Comparison of ENCODE assay signal across 8 cellular contexts in genomic region chr11:65574147-65574962, GRCh38. TPM values are rescaled to one million over a fixed set of nuclear protein-coding genes. Genes with fewer than 3 reads are reported as not detected.
DNase-seq lines count a peak whose midpoint lies in the region; ATAC-seq lines count a peak whose summit lies in the region.

No MANE protein-coding gene starts in this region.

- ATAC-seq in GM19395 (IDR thresholded peaks at IDR 0.05; ENCODE audit: unreplicated experiment), result peak; percentile 38

- peak overlapping the region; percentile 93 to 99 (median 96) for H3K4me3 Mint-ChIP-seq in CD4-positive, alpha-beta memory T cell

- peak; percentile 81 to 92 (median 84) for DNase-seq in CD4-positive, alpha-beta memory T cell
- peak; percentile 88 for DNase-seq in HuH-7 (ENCODE audit: low spot score)
- peak; percentile 91 for DNase-seq in SIG-M5 treated with dmso at 0.1 percent for 504 hours (lab: John Stamatoyannopoulos, UW; ENCODE audit: unreplicated experiment)
- peak; percentile 67 to 81 (median 72) for DNase-seq in activated naive CD4-positive, alpha-beta T cell (lab: John Stamatoyannopoulos, UW)
- DNase-seq in foreskin melanocyte, result peak; percentile 87
- peak; percentile 63 for DNase-seq in non-pigmented ciliary epithelial cell (ENCODE audit: low read depth)
- DNase-seq in substantia nigra (lab: John Stamatoyannopoulos, UW), result peak in 46 of 49 donors; percentile 35 to 89 (median 68)

- peak overlapping the region; percentile 97 to 99 (median 98) for H3K27ac Mint-ChIP-seq in CD4-positive, alpha-beta memory T cell

- H3K9me3 Mint-ChIP-seq in CD4-positive, alpha-beta memory T cell, result no peaks in the 10 kb centered on the region

- peaks cover 3% of the 10 kb centered on the region for H3K36me3 ChIP-seq in CD4-positive, alpha-beta memory T cell (ENCODE audit: insufficient read depth, low read length)

- H3K9me3 ChIP-seq in CD4-positive, alpha-beta memory T cell (ENCODE audit: control insufficient read depth in 1 of 2, low read length in 2 of 2), result no peaks in the 10 kb centered on the region

- H3K27me3 Mint-ChIP-seq in CD4-positive, alpha-beta memory T cell, result peaks cover 0 to 3% of the 10 kb centered on the region in 2 donors

- peak overlapping the region; percentile 75 to 89 for H3K4me3 ChIP-seq in CD4-positive, alpha-beta memory T cell (ENCODE audit: low read length in 2 of 2)

- H3K27ac ChIP-seq in CD4-positive, alpha-beta memory T cell (ENCODE audit: low read depth, low read length), result peak overlapping the region; percentile 99
- peak overlapping the region; percentile 78 for H3K27ac ChIP-seq in substantia nigra (ENCODE audit: low read depth, low read length, poor library complexity, severe bottlenecking)

- H3K4me1 ChIP-seq in CD4-positive, alpha-beta memory T cell (ENCODE audit: insufficient read depth, low read length), result peaks cover 68% of the 10 kb centered on the region

- no peaks in the 10 kb centered on the region for H3K27me3 ChIP-seq in CD4-positive, alpha-beta memory T cell (ENCODE audit: insufficient read depth, low read length)

- CTCF ChIA-PET in CD4-positive, alpha-beta memory T cell (lab: Charles Lee; ENCODE audit: partially characterized antibody), result interaction anchor here (1.1 to 4.8 kb wide), 8 partner anchors 11 to 41 kb away, joined by 3 to 50 read pairs (median 14); partner anchors contain the start of genes MAP3K11 and PCNX3

- intact Hi-C loops in CD4-positive, alpha-beta memory T cell (cut with micrococcal nuclease), result loop anchor here (1.0 to 5.0 kb wide), 7 partner anchors 14 to 547 kb away; partner anchors contain the start of genes PCNX3, SCYL1 and SNX15

- H3K4me1 Mint-ChIP-seq in CD4-positive, alpha-beta memory T cell, result peaks cover 29 to 83% (median 58%) of the 10 kb centered on the region in 4 donors

- POLR2A ChIA-PET in CD4-positive, alpha-beta memory T cell (lab: Charles Lee; ENCODE audit: partially characterized antibody), result interaction anchor here (0.5 to 17.1 kb wide), 25 partner anchors 14 to 798 kb away, joined by 3 to 403 read pairs (median 19); partner anchors contain the start of genes CCDC85B, KCNK7, LTBP3 and MALAT1

- H3K36me3 Mint-ChIP-seq in CD4-positive, alpha-beta memory T cell, result peaks cover 0 to 53% of the 10 kb centered on the region in 2 donors

RNA-seq across cellular contexts. Expression of gene EHBP1L1, which starts 1.5 kb away (rescaled TPM):
- total RNA-seq in CD4-positive, alpha-beta memory T cell, result 100 to 1,000 TPM; 151 to 154 TPM
- polyA plus RNA-seq in CD4-positive, alpha-beta memory T cell, result 10 to 100 TPM in 1 of 2 donors, 1 to 10 TPM in 1; 8.9 to 25.2 TPM

RNA-seq across cellular contexts. Expression of gene FAM89B, which starts 2.0 kb away (rescaled TPM):
- total RNA-seq in CD4-positive, alpha-beta memory T cell, result 10 to 100 TPM; 68.9 to 71.4 TPM
- 100 to 1,000 TPM; 130 to 164 TPM for polyA plus RNA-seq in CD4-positive, alpha-beta memory T cell

RNA-seq across cellular contexts. Expression of gene ZNRD2, which starts 4.1 kb away (rescaled TPM):
- 10 to 100 TPM; 24.6 to 27.5 TPM for total RNA-seq in CD4-positive, alpha-beta memory T cell
- polyA plus RNA-seq in CD4-positive, alpha-beta memory T cell, result 10 to 100 TPM; 70.1 to 74.9 TPM

RNA-seq across cellular contexts. Expression of gene LTBP3, which starts 16.2 kb away (rescaled TPM):
- total RNA-seq in CD4-positive, alpha-beta memory T cell, result 100 to 1,000 TPM; 201 to 211 TPM
- 10 to 100 TPM in 1 of 2 donors, 1 to 10 TPM in 1; 9.0 to 23.6 TPM for polyA plus RNA-seq in CD4-positive, alpha-beta memory T cell

RNA-seq across cellular contexts. Expression of gene KCNK7, which starts 21.2 kb away (rescaled TPM):
- total RNA-seq in CD4-positive, alpha-beta memory T cell, result 1 to 10 TPM; 1.6 to 2.7 TPM
- polyA plus RNA-seq in CD4-positive, alpha-beta memory T cell, result 1 to 10 TPM in 1 of 2 donors, not detected in 1; 1.2 TPM

Comparison
In these comparisons a context has a peak if more than half of its experiments do, and no peak if none do; other contexts are left out.
1. Peak in every context shown above with its lines: DNase-seq, ATAC-seq, H3K4me3 ChIP-seq and H3K27ac ChIP-seq.